In genomic region chr10:80357000-80357803, GRCh38 we compare ENCODE assay signal across 8 cellular contexts. TPM values are rescaled to one million over a fixed set of nuclear protein-coding genes. Genes with fewer than 3 reads are reported as not detected.
DNase-seq lines count a peak whose midpoint lies in the region; ATAC-seq lines count a peak whose summit lies in the region.

No MANE protein-coding gene starts in this region.

- DNase-seq in activated naive CD4-positive, alpha-beta T cell treated with anti-CD3 and anti-CD28 coated beads, Interleukin-2, amount 10 ng/mL, durations not matched to agents 7 days and 5 days = no peak
- DNase-seq in activated naive CD4-positive, alpha-beta T cell (lab: John Stamatoyannopoulos, UW) = no peak
- DNase-seq in central memory CD8-positive, alpha-beta T cell (ENCODE audit: low spot score in 2 of 2) = no peak
- peak; percentile 43 to 74 for DNase-seq in aorta
- DNase-seq in GOT3 (lab: John Stamatoyannopoulos, UW) = no peak
- no peak for DNase-seq in SHP77 (lab: John Stamatoyannopoulos, UW)
- DNase-seq in SHP77 treated with DMSO at 0.1 percent for 48 hours (lab: John Stamatoyannopoulos, UW) = no peak

- intact Hi-C loops in aorta (cut with DNase I) = no loop called here

- peak overlapping the region; percentile 59 for H3K4me3 Mint-ChIP-seq in activated naive CD4-positive, alpha-beta T cell treated with anti-CD3 and anti-CD28 coated beads, Interleukin-2, amount 10 ng/mL, durations not matched to agents 7 days and 5 days
- peak overlapping the region; percentile 53 for H3K4me3 Mint-ChIP-seq in central memory CD8-positive, alpha-beta T cell

- no peaks in the 10 kb centered on the region for H3K36me3 Mint-ChIP-seq in activated naive CD4-positive, alpha-beta T cell treated with anti-CD3 and anti-CD28 coated beads, Interleukin-2, amount 10 ng/mL, durations not matched to agents 7 days and 5 days
- H3K36me3 Mint-ChIP-seq in central memory CD8-positive, alpha-beta T cell (ENCODE audit: insufficient read depth) = no peaks in the 10 kb centered on the region

- WGBS in mesodermal cell (ENCODE audit: insufficient coverage in 2 of 2), 2 experiments = 13 to 18% methylated on average over 27 to 40 of the region's 47 CpGs
- 8 to 10% methylated on average over 33 to 47 of the region's 47 CpGs for WGBS in aorta, 2 donors

- no peaks in the 10 kb centered on the region for H3K9me3 Mint-ChIP-seq in activated naive CD4-positive, alpha-beta T cell treated with anti-CD3 and anti-CD28 coated beads, Interleukin-2, amount 10 ng/mL, durations not matched to agents 7 days and 5 days
- H3K9me3 Mint-ChIP-seq in central memory CD8-positive, alpha-beta T cell = no peaks in the 10 kb centered on the region

- H3K27me3 ChIP-seq in aorta (ENCODE audit: control insufficient read depth in 1 of 2, insufficient read depth in 2 of 2, low read length in 1 of 2) = no peaks in the 10 kb centered on the region

- CTCF ChIA-PET in activated naive CD4-positive, alpha-beta T cell treated with anti-CD3 and anti-CD28 coated beads, Interleukin-2, amount 10 ng/mL, durations not matched to agents 7 days and 5 days (lab: Charles Lee) = interaction anchor here (1.5 kb wide), 1 partner anchor 21 kb away, joined by 8 read pairs; no protein-coding TSS in a partner anchor

- H3K4me3 ChIP-seq in mesodermal cell (ENCODE audit: extremely low read depth, insufficient read depth, low read length, poor library complexity, severe bottlenecking) (peak overlapping the region; percentile 49), aorta (ENCODE audit: low read length in 2 of 2) (peak overlapping the region in 1 of 2 donors; percentile 16)

- no peaks in the 10 kb centered on the region for H3K36me3 ChIP-seq in mesodermal cell (ENCODE audit: control insufficient read depth, insufficient read depth, low read length)
- H3K36me3 ChIP-seq in aorta (ENCODE audit: control insufficient read depth in 1 of 2, insufficient read depth in 2 of 2, low read length in 1 of 2) = no peaks in the 10 kb centered on the region

- peaks cover 7% of the 10 kb centered on the region for H3K4me1 Mint-ChIP-seq in activated naive CD4-positive, alpha-beta T cell treated with anti-CD3 and anti-CD28 coated beads, Interleukin-2, amount 10 ng/mL, durations not matched to agents 7 days and 5 days
- H3K4me1 Mint-ChIP-seq in central memory CD8-positive, alpha-beta T cell = no peaks in the 10 kb centered on the region

- H3K27ac Mint-ChIP-seq in activated naive CD4-positive, alpha-beta T cell treated with anti-CD3 and anti-CD28 coated beads, Interleukin-2, amount 10 ng/mL, durations not matched to agents 7 days and 5 days = no peak overlapping the region
- H3K27ac Mint-ChIP-seq in central memory CD8-positive, alpha-beta T cell (ENCODE audit: low read depth) = no peak overlapping the region

- H3K27ac ChIP-seq in mesodermal cell (ENCODE audit: low read depth, low read length, severe bottlenecking) = no peak overlapping the region
- no peak overlapping the region for H3K27ac ChIP-seq in aorta (ENCODE audit: low read depth in 1 of 2, low read length in 2 of 2)

- H3K4me1 ChIP-seq in mesodermal cell (ENCODE audit: control insufficient read depth, insufficient read depth, low read length, poor library complexity, severe bottlenecking) (no peaks in the 10 kb centered on the region), aorta (ENCODE audit: control insufficient read depth in 1 of 2, insufficient read depth in 2 of 2, low read length in 2 of 2) (peaks cover 0 to 2% of the 10 kb centered on the region in 2 donors)

- H3K9me3 ChIP-seq in mesodermal cell (ENCODE audit: control insufficient read depth, low read length) (no peaks in the 10 kb centered on the region), aorta (ENCODE audit: control insufficient read depth, low read length) (no peaks in the 10 kb centered on the region)

- ATAC-seq in central memory CD8-positive, alpha-beta T cell (replicated peaks; ENCODE audit: extremely low read depth, poor library complexity, severe bottlenecking) = no peak
- ATAC-seq in aorta (ENCODE audit: low FRiP score) = no peak

- H3K27me3 Mint-ChIP-seq in activated naive CD4-positive, alpha-beta T cell treated with anti-CD3 and anti-CD28 coated beads, Interleukin-2, amount 10 ng/mL, durations not matched to agents 7 days and 5 days = peaks cover 45% of the 10 kb centered on the region
- peaks cover 39% of the 10 kb centered on the region for H3K27me3 Mint-ChIP-seq in central memory CD8-positive, alpha-beta T cell

RNA-seq across cellular contexts. Expression of gene DYDC2, which starts 0.6 kb away (rescaled TPM):
- polyA plus RNA-seq in mesodermal cell (2013, experiment 1 of 2) = 1.5 TPM
- polyA plus RNA-seq in mesodermal cell (2013, experiment 2 of 2) = 1.9 TPM
- total RNA-seq in aorta = not detected
- not detected for polyA plus RNA-seq in aorta

RNA-seq across cellular contexts. Expression of gene DYDC1, which starts 0.6 kb away (rescaled TPM):
- not detected for polyA plus RNA-seq in mesodermal cell (2013, experiment 1 of 2)
- not detected for polyA plus RNA-seq in mesodermal cell (2013, experiment 2 of 2)
- total RNA-seq in aorta = not detected
- not detected for polyA plus RNA-seq in aorta

RNA-seq across cellular contexts. Expression of gene PRXL2A, which starts 51.1 kb away (rescaled TPM):
- 87.4 TPM for polyA plus RNA-seq in mesodermal cell (2013, experiment 1 of 2)
- 88.2 TPM for polyA plus RNA-seq in mesodermal cell (2013, experiment 2 of 2)
- total RNA-seq in aorta = 10 to 100 TPM; 39.7 to 43.1 TPM
- polyA plus RNA-seq in aorta = 10 to 100 TPM; 15.6 to 32.3 TPM

Comparison
In these comparisons a context has a peak if more than half of its experiments do, and no peak if none do; other contexts are left out.
1. DNase-seq: peak in aorta (2 of 2); none in activated naive CD4-positive, alpha-beta T cell treated with anti-CD3 and anti-CD28 coated beads, Interleukin-2, amount 10 ng/mL, durations not matched to agents 7 days and 5 days (single experiment), activated naive CD4-positive, alpha-beta T cell (0 of 4), central memory CD8-positive, alpha-beta T cell (0 of 2), GOT3 (single experiment), SHP77 (0 of 2) and SHP77 treated with DMSO at 0.1 percent for 48 hours (single experiment).